In the genomic region with DNA sequence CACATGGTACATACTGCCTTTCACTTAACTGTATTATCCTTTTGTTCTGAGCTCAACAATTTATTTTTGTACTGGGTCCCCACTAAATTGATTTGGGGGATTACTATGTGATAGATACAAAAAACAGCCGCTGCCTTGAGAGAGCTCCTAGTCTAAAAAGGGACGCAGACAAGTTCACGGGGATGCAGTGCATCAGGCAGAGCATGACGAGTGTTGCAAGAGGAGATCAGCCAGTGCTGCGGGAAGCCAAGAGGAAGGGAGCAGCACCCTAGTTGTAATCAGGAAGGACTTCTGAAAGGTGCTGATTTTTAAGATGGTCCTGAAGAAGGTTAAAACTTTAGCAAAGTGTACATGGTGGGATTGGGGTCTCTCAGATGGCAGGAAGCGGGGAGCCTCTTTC, we compare ENCODE assay signal across 1 cellular context.
TF ChIP-seq lines count a peak whose summit lies in the region.

No MANE protein-coding gene starts in this region.

TF ChIP-seq in K562, 482 proteins besides CTCF, POLR2A, EP300 and RAD21 (continued from another document):
- TF ChIP-seq, protein P1, sequence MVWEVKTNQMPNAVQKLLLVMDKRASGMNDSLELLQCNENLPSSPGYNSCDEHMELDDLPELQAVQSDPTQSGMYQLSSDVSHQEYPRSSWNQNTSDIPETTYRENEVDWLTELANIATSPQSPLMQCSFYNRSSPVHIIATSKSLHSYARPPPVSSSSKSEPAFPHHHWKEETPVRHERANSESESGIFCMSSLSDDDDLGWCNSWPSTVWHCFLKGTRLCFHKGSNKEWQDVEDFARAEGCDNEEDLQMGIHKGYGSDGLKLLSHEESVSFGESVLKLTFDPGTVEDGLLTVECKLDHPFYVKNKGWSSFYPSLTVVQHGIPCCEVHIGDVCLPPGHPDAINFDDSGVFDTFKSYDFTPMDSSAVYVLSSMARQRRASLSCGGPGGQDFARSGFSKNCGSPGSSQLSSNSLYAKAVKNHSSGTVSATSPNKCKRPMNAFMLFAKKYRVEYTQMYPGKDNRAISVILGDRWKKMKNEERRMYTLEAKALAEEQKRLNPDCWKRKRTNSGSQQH (CRISPR knock-in tag; IDR thresholded peaks at IDR 0.05) = no peak
- TF ChIP-seq, protein P2, sequence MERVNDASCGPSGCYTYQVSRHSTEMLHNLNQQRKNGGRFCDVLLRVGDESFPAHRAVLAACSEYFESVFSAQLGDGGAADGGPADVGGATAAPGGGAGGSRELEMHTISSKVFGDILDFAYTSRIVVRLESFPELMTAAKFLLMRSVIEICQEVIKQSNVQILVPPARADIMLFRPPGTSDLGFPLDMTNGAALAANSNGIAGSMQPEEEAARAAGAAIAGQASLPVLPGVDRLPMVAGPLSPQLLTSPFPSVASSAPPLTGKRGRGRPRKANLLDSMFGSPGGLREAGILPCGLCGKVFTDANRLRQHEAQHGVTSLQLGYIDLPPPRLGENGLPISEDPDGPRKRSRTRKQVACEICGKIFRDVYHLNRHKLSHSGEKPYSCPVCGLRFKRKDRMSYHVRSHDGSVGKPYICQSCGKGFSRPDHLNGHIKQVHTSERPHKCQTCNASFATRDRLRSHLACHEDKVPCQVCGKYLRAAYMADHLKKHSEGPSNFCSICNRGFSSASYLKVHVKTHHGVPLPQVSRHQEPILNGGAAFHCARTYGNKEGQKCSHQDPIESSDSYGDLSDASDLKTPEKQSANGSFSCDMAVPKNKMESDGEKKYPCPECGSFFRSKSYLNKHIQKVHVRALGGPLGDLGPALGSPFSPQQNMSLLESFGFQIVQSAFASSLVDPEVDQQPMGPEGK (CRISPR knock-in tag; IDR thresholded peaks at IDR 0.05; ENCODE audit: borderline replicate concordance) = no peak
- TF ChIP-seq, protein P3, sequence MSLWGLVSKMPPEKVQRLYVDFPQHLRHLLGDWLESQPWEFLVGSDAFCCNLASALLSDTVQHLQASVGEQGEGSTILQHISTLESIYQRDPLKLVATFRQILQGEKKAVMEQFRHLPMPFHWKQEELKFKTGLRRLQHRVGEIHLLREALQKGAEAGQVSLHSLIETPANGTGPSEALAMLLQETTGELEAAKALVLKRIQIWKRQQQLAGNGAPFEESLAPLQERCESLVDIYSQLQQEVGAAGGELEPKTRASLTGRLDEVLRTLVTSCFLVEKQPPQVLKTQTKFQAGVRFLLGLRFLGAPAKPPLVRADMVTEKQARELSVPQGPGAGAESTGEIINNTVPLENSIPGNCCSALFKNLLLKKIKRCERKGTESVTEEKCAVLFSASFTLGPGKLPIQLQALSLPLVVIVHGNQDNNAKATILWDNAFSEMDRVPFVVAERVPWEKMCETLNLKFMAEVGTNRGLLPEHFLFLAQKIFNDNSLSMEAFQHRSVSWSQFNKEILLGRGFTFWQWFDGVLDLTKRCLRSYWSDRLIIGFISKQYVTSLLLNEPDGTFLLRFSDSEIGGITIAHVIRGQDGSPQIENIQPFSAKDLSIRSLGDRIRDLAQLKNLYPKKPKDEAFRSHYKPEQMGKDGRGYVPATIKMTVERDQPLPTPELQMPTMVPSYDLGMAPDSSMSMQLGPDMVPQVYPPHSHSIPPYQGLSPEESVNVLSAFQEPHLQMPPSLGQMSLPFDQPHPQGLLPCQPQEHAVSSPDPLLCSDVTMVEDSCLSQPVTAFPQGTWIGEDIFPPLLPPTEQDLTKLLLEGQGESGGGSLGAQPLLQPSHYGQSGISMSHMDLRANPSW (CRISPR knock-in tag; IDR thresholded peaks at IDR 0.05) = no peak
- TF ChIP-seq BHLHE40 (IDR thresholded peaks at IDR 0.05; ENCODE audit: low read length) = no peak
- TF ChIP-seq MXI1 (IDR thresholded peaks at IDR 0.05; ENCODE audit: low read depth, low read length) = no peak
- no peak for TF ChIP-seq HDAC2 (IDR thresholded peaks at IDR 0.05)
- no peak for TF ChIP-seq CBX2 (IDR thresholded peaks at IDR 0.05; ENCODE audit: insufficient read depth, low read length, poor library complexity, severe bottlenecking)
- TF ChIP-seq SMAD2 (IDR thresholded peaks at IDR 0.05; ENCODE audit: low read depth, low read length) = no peak
- no peak for TF ChIP-seq TCFL5 (CRISPR knock-in tag; conservative IDR thresholded peaks at IDR 0.05)
- TF ChIP-seq, protein P4, sequence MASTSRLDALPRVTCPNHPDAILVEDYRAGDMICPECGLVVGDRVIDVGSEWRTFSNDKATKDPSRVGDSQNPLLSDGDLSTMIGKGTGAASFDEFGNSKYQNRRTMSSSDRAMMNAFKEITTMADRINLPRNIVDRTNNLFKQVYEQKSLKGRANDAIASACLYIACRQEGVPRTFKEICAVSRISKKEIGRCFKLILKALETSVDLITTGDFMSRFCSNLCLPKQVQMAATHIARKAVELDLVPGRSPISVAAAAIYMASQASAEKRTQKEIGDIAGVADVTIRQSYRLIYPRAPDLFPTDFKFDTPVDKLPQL (IDR thresholded peaks at IDR 0.05; ENCODE audit: extremely low read depth, insufficient read length) = no peak
- TF ChIP-seq RBM39 (optimal IDR thresholded peaks at IDR 0.05; ENCODE audit: low read depth, low read length) = no peak
- TF ChIP-seq, protein P5, sequence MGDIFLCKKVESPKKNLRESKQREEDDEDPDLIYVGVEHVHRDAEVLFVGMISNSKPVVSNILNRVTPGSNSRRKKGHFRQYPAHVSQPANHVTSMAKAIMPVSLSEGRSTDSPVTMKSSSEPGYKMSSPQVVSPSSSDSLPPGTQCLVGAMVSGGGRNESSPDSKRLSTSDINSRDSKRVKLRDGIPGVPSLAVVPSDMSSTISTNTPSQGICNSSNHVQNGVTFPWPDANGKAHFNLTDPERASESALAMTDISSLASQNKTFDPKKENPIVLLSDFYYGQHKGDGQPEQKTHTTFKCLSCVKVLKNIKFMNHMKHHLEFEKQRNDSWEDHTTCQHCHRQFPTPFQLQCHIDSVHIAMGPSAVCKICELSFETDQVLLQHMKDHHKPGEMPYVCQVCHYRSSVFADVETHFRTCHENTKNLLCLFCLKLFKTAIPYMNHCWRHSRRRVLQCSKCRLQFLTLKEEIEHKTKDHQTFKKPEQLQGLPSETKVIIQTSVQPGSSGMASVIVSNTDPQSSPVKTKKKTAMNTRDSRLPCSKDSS (IDR thresholded peaks at IDR 0.05; ENCODE audit: low read depth, partially characterized antibody) = no peak
